8 cellular contexts compared by ENCODE assay signal in genomic region chr9:137294091-137294683, GRCh38. TPM values are rescaled to one million over a fixed set of nuclear protein-coding genes. Genes with fewer than 3 reads are reported as not detected.
A peak's percentile ranks its signal among the peaks of the same experiment; 100 is the strongest.
DNase-seq lines count a peak whose midpoint lies in the region; ATAC-seq and TF ChIP-seq lines count a peak whose summit lies in the region.

No MANE protein-coding gene starts in this region.

- no peak overlapping the region for H3K4me3 ChIP-seq in HCT116 (replicated peaks in 1 of 2; ENCODE audit: low read depth in 1 of 2, low read length in 2 of 2)
- H3K4me3 ChIP-seq in fibroblast of lung (replicated peaks in 1 of 4; ENCODE audit: control extremely low read depth in 1 of 4, insufficient read depth in 1 of 4, low read depth in 3 of 4, low read length in 4 of 4): no peak overlapping the region
- no peak overlapping the region for H3K4me3 ChIP-seq in tibial artery

- H3K4me1 ChIP-seq in HCT116 (ENCODE audit: control insufficient read depth in 1 of 2, insufficient read depth in 2 of 2, low read length in 2 of 2) (peaks cover 23 to 50% of the 10 kb centered on the region in 2 experiments), fibroblast of lung (ENCODE audit: control insufficient read depth, extremely low read depth, insufficient read depth, low read length) (peaks cover 10% of the 10 kb centered on the region), tibial artery (peaks cover 0 to 37% (median 24%) of the 10 kb centered on the region in 4 donors)

- H3K4me2 ChIP-seq in HCT116 (ENCODE audit: low read length) (peak overlapping the region; percentile 80), fibroblast of lung (ENCODE audit: extremely low read depth, insufficient read depth, low read length) (peak overlapping the region; percentile 56)

- H3K27ac ChIP-seq in HCT116 (ENCODE audit: low read depth, low read length) (peak overlapping the region; percentile 34), fibroblast of lung (ENCODE audit: insufficient read depth, low read length) (no peak overlapping the region), tibial artery (no peak overlapping the region)

- peak overlapping the region; percentile 31 for H2AFZ ChIP-seq in HCT116 (ENCODE audit: low read depth, low read length, poor library complexity, severe bottlenecking)
- no peak overlapping the region for H2AFZ ChIP-seq in fibroblast of lung (ENCODE audit: low read length)

- POLR2A ChIA-PET in HCT116 (lab: Charles Lee): no interaction called here

- intact Hi-C loops in HCT116 (cut with micrococcal nuclease) (loop anchor here (2.0 to 5.0 kb wide), 2 partner anchors 128 to 151 kb away; partner anchors contain the start of genes EXD3 and NOXA1), tibial artery (cut with DNase I; ENCODE audit: low total_unique reads) (no loop called here)

- no peak for TF ChIP-seq RAD21 in HCT116 (IDR thresholded peaks at IDR 0.05; ENCODE audit: low read depth)

- H3K9me3 ChIP-seq in HCT116 (ENCODE audit: control insufficient read depth in 1 of 2, insufficient read depth in 1 of 2, low read depth in 1 of 2, low read length in 2 of 2) (no peaks in the 10 kb centered on the region), fibroblast of lung (ENCODE audit: control insufficient read depth, insufficient read depth, low read depth, low read length) (no peaks in the 10 kb centered on the region), tibial artery (peaks cover 0 to 6% (median 0%) of the 10 kb centered on the region in 3 donors)

- H3K36me3 ChIP-seq in HCT116 (ENCODE audit: control insufficient read depth in 1 of 2, insufficient read depth in 2 of 2, low read length in 2 of 2) (no peaks in the 10 kb centered on the region), fibroblast of lung (ENCODE audit: control insufficient read depth, insufficient read depth, low read length) (no peaks in the 10 kb centered on the region), tibial artery (no peaks in the 10 kb centered on the region)

- no peaks in the 10 kb centered on the region for H3K9me3 Mint-ChIP-seq in stimulated activated memory B cell treated with anti-CD40 and anti-IgM and Interleukin-4, amounts not matched to agents 10 μg/mL and 1 μg/mL and 100 μg/mL, for 72 hours

- CTCF ChIA-PET in HCT116 (lab: Charles Lee): interaction anchor here (0.8 to 1.0 kb wide), 4 partner anchors 8 to 129 kb away, joined by 3 to 5 read pairs (median 4); partner anchors contain the start of genes EXD3, NOXA1 and NRARP

- peak overlapping the region; percentile 46 for H3K4me3 Mint-ChIP-seq in stimulated activated memory B cell treated with anti-CD40 and anti-IgM and Interleukin-4, amounts not matched to agents 10 μg/mL and 1 μg/mL and 100 μg/mL, for 72 hours

- H4K20me1 ChIP-seq in HCT116 (ENCODE audit: insufficient read depth): no peaks in the 10 kb centered on the region; the same call in 1 of the 2 replicates
- H4K20me1 ChIP-seq in fibroblast of lung (ENCODE audit: control insufficient read depth, extremely low read depth, insufficient read depth, low read length): no peaks in the 10 kb centered on the region

- H3K9me2 ChIP-seq in HCT116 (ENCODE audit: insufficient read depth): no peaks in the 10 kb centered on the region

- no peaks in the 10 kb centered on the region for H3K27me3 ChIP-seq in HCT116 (ENCODE audit: insufficient read depth, low read length)
- peaks cover 20% of the 10 kb centered on the region for H3K27me3 ChIP-seq in fibroblast of lung (ENCODE audit: control insufficient read depth, insufficient read depth, low read length)
- H3K27me3 ChIP-seq in tibial artery: peaks cover 5 to 71% of the 10 kb centered on the region in 2 donors

- RAD21 ChIA-PET in HCT116 (lab: Charles Lee; ENCODE audit: low non-redundant PET in 1 of 2, low total read pairs in 2 of 2, uncharacterized antibody in 2 of 2, unreplicated experiment in 2 of 2): interaction anchor here in 1 of 2 experiments (0.5 kb wide), 1 partner anchor 132 kb away, joined by 4 read pairs; no protein-coding TSS in a partner anchor

- H3K27me3 Mint-ChIP-seq in stimulated activated memory B cell treated with anti-CD40 and anti-IgM and Interleukin-4, amounts not matched to agents 10 μg/mL and 1 μg/mL and 100 μg/mL, for 72 hours: peaks cover 54% of the 10 kb centered on the region

- DNase-seq in CD1c-positive myeloid dendritic cell (ENCODE audit: extremely low spot score): peak; percentile 38
- DNase-seq in HCT116 (ENCODE audit: low read depth, low spot score): peak; percentile 74
- peak; percentile 82 for DNase-seq in SKM-1 treated with dmso at 0.1 percent for 144 hours (lab: John Stamatoyannopoulos, UW; ENCODE audit: unreplicated experiment)
- peak; percentile 42 to 76 for DNase-seq in fibroblast of lung (ENCODE audit: low read depth in 2 of 2)
- DNase-seq in tibial artery: no peak

- H3K36me3 Mint-ChIP-seq in stimulated activated memory B cell treated with anti-CD40 and anti-IgM and Interleukin-4, amounts not matched to agents 10 μg/mL and 1 μg/mL and 100 μg/mL, for 72 hours: no peaks in the 10 kb centered on the region

- TF ChIP-seq POLR2A in HCT116 (IDR thresholded peaks at IDR 0.05; ENCODE audit: borderline replicate concordance, extremely low read depth, insufficient read depth, insufficient read length): peak; percentile 78

- ATAC-seq in HCT116 (peak; percentile 76), GM19351 (IDR thresholded peaks at IDR 0.05; ENCODE audit: unreplicated experiment) (no peak), HG03025 (IDR thresholded peaks at IDR 0.05; ENCODE audit: low FRiP score, unreplicated experiment) (no peak)
- peak; percentile 64 for ATAC-seq in stimulated activated memory B cell treated with anti-CD40 and anti-IgM and Interleukin-4, amounts not matched to agents 10 μg/mL and 1 μg/mL and 100 μg/mL, for 72 hours

- TF ChIP-seq CTCF in HCT116 (IDR thresholded peaks at IDR 0.05 in 2 of 3, conservative IDR thresholded peaks at IDR 0.05 in 1 of 3; ENCODE audit: borderline replicate concordance in 1 of 3, insufficient read depth in 1 of 3, low read depth in 2 of 3, low read length in 2 of 3): no peak; a peak in 1 of 6 replicates
- no peak for TF ChIP-seq CTCF in fibroblast of lung (conservative IDR thresholded peaks at IDR 0.05 in 1 of 2, IDR thresholded peaks at IDR 0.05 in 1 of 2; ENCODE audit: low read depth in 1 of 2, low read length in 2 of 2)
- no peak for TF ChIP-seq CTCF in tibial artery (IDR thresholded peaks at IDR 0.05)

- BruUV-seq in HCT116 (replicated peaks; lab: Mats Ljungman, UMichigan): no TSS peak

- H3K4me1 Mint-ChIP-seq in stimulated activated memory B cell treated with anti-CD40 and anti-IgM and Interleukin-4, amounts not matched to agents 10 μg/mL and 1 μg/mL and 100 μg/mL, for 72 hours: peaks cover 12% of the 10 kb centered on the region

- H3K9ac ChIP-seq in HCT116 (ENCODE audit: low read length): no peak overlapping the region
- H3K9ac ChIP-seq in fibroblast of lung (ENCODE audit: insufficient read depth, low read length): no peak overlapping the region

- no peaks in the 10 kb centered on the region for H3K79me2 ChIP-seq in HCT116 (ENCODE audit: insufficient read depth, low read length)
- H3K79me2 ChIP-seq in fibroblast of lung (ENCODE audit: control insufficient read depth, insufficient read depth, low read length): no peaks in the 10 kb centered on the region

- no peak overlapping the region for H3K27ac Mint-ChIP-seq in stimulated activated memory B cell treated with anti-CD40 and anti-IgM and Interleukin-4, amounts not matched to agents 10 μg/mL and 1 μg/mL and 100 μg/mL, for 72 hours

RNA-seq across cellular contexts. Expression of gene NRARP, which starts 7.9 kb away (rescaled TPM):
- 22.2 TPM for total RNA-seq in HCT116 (2021; ENCODE audit: unreplicated experiment)
- polyA plus RNA-seq in HCT116 (2012): 5.9 and 7.2 TPM in 2 replicates
- total RNA-seq in fibroblast of lung: under 0.01 TPM in 1 of 2 replicates, not detected in the other
- polyA plus RNA-seq in fibroblast of lung: 0.07 TPM in 2 replicates
- polyA plus RNA-seq in fibroblast of lung (2012): 0.07 and 0.10 TPM in 2 replicates
- polyA minus RNA-seq in fibroblast of lung (ENCODE audit: low replicate concordance): not detected in 2 replicates

RNA-seq across cellular contexts. Expression of gene TOR4A, which starts 16.7 kb away (rescaled TPM):
- total RNA-seq in HCT116 (2021; ENCODE audit: unreplicated experiment) (34.0 TPM), fibroblast of lung (12.6 and 22.1 TPM in 2 replicates)
- polyA plus RNA-seq in HCT116 (2012): 21.6 and 22.8 TPM in 2 replicates
- 3.3 and 11.3 TPM in 2 replicates for polyA plus RNA-seq in fibroblast of lung
- 5.7 and 24.5 TPM in 2 replicates for polyA plus RNA-seq in fibroblast of lung (2012)
- 8.6 and 25.1 TPM in 2 replicates for polyA minus RNA-seq in fibroblast of lung (ENCODE audit: low replicate concordance)

RNA-seq across cellular contexts. Expression of gene NELFB, which starts 39.1 kb away (rescaled TPM):
- total RNA-seq in HCT116 (2021; ENCODE audit: unreplicated experiment): 86.4 TPM
- polyA plus RNA-seq in HCT116 (2012): 85.5 and 92.1 TPM in 2 replicates
- total RNA-seq in fibroblast of lung: 40.6 and 50.0 TPM in 2 replicates
- polyA plus RNA-seq in fibroblast of lung: 23.5 and 32.7 TPM in 2 replicates
- 37.9 and 59.3 TPM in 2 replicates for polyA plus RNA-seq in fibroblast of lung (2012)
- 19.7 and 34.2 TPM in 2 replicates for polyA minus RNA-seq in fibroblast of lung (ENCODE audit: low replicate concordance)

RNA-seq across cellular contexts. Expression of gene STPG3, which starts 43.1 kb away (rescaled TPM):
- total RNA-seq in HCT116 (2021; ENCODE audit: unreplicated experiment): not detected
- polyA plus RNA-seq in HCT116 (2012): 0.40 TPM in 2 replicates
- not detected in 2 replicates for total RNA-seq in fibroblast of lung
- polyA plus RNA-seq in fibroblast of lung: not detected in 2 replicates
- not detected in 2 replicates for polyA plus RNA-seq in fibroblast of lung (2012)
- not detected in 2 replicates for polyA minus RNA-seq in fibroblast of lung (ENCODE audit: low replicate concordance)

RNA-seq across cellular contexts. Expression of gene TUBB4B, which starts 53.1 kb away (rescaled TPM):
- 502 TPM for total RNA-seq in HCT116 (2021; ENCODE audit: unreplicated experiment)
- 824 and 914 TPM in 2 replicates for polyA plus RNA-seq in HCT116 (2012)
- 106 and 111 TPM in 2 replicates for total RNA-seq in fibroblast of lung
- polyA plus RNA-seq in fibroblast of lung: 332 and 663 TPM in 2 replicates
- polyA plus RNA-seq in fibroblast of lung (2012): 417 and 877 TPM in 2 replicates
- polyA minus RNA-seq in fibroblast of lung (ENCODE audit: low replicate concordance): 443 and 880 TPM in 2 replicates

Comparison
In these comparisons a context has a peak if more than half of its experiments do, and no peak if none do; other contexts are left out.
1. DNase-seq: peak in CD1c-positive myeloid dendritic cell (single experiment), HCT116 (single experiment), SKM-1 treated with dmso at 0.1 percent for 144 hours (single experiment) and fibroblast of lung (2 of 2); none in tibial artery (0 of 2).
2. ATAC-seq: peak in HCT116 (single experiment) and stimulated activated memory B cell treated with anti-CD40 and anti-IgM and Interleukin-4, amounts not matched to agents 10 μg/mL and 1 μg/mL and 100 μg/mL, for 72 hours (single experiment); none in GM19351 (single experiment) and HG03025 (single experiment).
3. RNA of gene NRARP, which starts 7.9 kb away (total RNA-seq): 22.2 TPM in HCT116 (single experiment); under 0.01 TPM in fibroblast of lung; every median in the first group is over 10 times any median in the second.